Comparison of ENCODE assay signal across 39 cellular contexts in the genomic region with DNA sequence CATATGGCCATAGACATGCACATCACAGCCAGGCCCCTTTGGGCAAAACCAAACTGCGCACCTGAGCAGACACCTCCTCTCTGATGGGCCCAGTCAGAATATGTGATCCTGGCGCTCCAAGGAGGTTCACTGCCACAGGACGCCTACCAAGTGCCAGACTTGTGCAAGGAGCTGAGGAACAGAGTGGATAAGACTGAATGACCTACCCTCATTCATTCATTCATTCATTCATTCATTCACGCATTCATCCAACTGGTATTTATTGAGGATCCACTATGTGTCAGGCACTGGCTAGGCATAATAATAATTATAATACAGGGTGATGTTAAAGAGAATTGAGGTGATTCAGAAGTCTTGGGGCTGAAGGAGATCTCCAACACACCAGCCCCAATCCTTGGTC. TPM values are rescaled to one million over a fixed set of nuclear protein-coding genes. Genes with fewer than 3 reads are reported as not detected.
"Had no signal": no experiment of that assay in that cellular context is flagged by ENCODE, and none has a peak within 500 bp of the region (broad histone marks: within the 10 kb centered on the region; RNA-seq: fewer than 3 reads in every experiment).

No MANE protein-coding gene starts in this region.

- H3K9me3 ChIP-seq: MG63 had no signal

- H3K36me3 ChIP-seq: MG63 had no signal

- DNase-seq: Karpas-422, Kasumi-1, MM.1S, MV-4-11, NCI-H1092, NCI-H1092 treated with DMSO at 0.1 percent for 48 hours, NCI-H1105, NCI-H1105 treated with DMSO at 0.1 percent for 48 hours, NCI-H1417, NCI-H1417 treated with DMSO at 0.1 percent for 48 hours, NCI-H1436, NCI-H1436 treated with DMSO at 0.1 percent for 48 hours, NCI-H146, NCI-H1694, NCI-H1694 treated with DMSO at 0.1 percent for 48 hours, NCI-H187, NCI-H187 treated with DMSO at 0.1 percent for 48 hours, NCI-H1930, NCI-H2029, NCI-H2029 treated with DMSO at 0.1 percent for 48 hours, NCI-H2081, NCI-H2081 treated with DMSO at 0.1 percent for 48 hours, NCI-H2107, NCI-H2171, NCI-H2171 treated with DMSO at 0.1 percent for 48 hours, NCI-H2227 treated with DMSO at 0.1 percent for 48 hours, NCI-H226, NCI-H345, NCI-H446, NCI-H446 treated with DMSO at 0.1 percent for 48 hours, NCI-H510A, NCI-H510A treated with DMSO at 0.1 percent for 48 hours, NCI-H524, NCI-H524 treated with DMSO at 0.1 percent for 48 hours had no signal

- H3K4me3 ChIP-seq: MG63 had no signal

RNA-seq across cellular contexts. Expression of gene IGSF21, which starts 2.4 kb away (rescaled TPM):
- total RNA-seq: LHCN-M2, M059J, MCF 10A, NCI-H460 had no signal
